In the genomic region with DNA sequence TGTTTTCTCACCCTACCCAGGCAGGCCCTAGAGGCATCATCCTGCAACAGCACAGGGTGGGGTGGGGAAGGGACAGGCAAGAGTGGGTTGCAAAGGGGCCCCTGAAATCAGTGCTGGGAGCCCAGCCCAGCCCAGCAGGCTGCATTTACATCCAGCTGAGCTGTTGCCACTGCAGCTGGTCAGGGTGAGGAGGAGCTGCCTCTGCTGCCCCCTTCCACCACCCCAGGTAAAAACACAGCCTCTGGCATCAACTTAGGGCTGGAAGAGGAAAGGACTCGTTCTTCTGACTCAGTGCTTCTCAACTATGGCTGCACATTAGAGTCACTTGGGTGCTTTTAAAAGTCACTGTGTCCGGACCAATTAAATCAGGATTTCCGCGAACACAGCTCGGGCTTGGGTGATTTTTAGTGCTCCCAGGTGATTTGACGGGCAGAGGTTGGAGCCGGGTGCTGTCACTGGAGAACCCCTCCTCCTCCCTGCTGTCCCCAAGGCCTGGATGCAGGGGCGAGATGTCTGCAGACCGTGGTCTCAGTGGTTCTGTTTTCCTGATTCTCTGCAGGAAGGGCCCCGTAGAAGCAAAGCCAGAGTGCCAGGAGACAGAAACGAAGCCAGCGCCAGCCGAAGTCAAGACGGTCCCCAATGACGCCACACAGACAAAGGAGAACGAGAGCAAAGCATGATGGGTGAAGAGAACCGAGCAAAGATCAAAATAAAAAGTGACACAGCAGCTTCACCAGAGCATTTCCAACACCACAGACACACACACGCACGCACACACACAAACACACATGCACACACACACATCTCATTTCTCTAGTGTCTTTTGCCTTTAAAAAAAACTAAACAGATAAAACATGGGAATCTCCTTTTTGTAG, we compare ENCODE assay signal across 10 cellular contexts. TPM values are rescaled to one million over a fixed set of nuclear protein-coding genes. Genes with fewer than 3 reads are reported as not detected.
DNase-seq lines count a peak whose midpoint lies in the region; ATAC-seq and TF ChIP-seq lines count a peak whose summit lies in the region.
"Had no signal": no experiment of that assay in that cellular context is flagged by ENCODE, and none has a peak within 500 bp of the region (broad histone marks: within the 10 kb centered on the region; RNA-seq: fewer than 3 reads in every experiment).

No MANE protein-coding gene starts in this region.

- peak; percentile 77 for TF ChIP-seq CTCF in endodermal cell (conservative IDR thresholded peaks at IDR 0.05)

- H3K4me1 Mint-ChIP-seq in endodermal cell = peaks cover 14% of the 10 kb centered on the region
- H3K4me1 Mint-ChIP-seq: nephron had no signal

- H3K27me3 Mint-ChIP-seq in endodermal cell (ENCODE audit: insufficient read depth) = peaks cover 8% of the 10 kb centered on the region

- H3K27me3 ChIP-seq in GM23248 (replicated peaks; ENCODE audit: insufficient read depth) (no peaks in the 10 kb centered on the region; the same call in 1 of the 2 replicates), endodermal cell (ENCODE audit: control insufficient read depth, insufficient read depth, low read length, poor library complexity, severe bottlenecking) (peaks cover 5% of the 10 kb centered on the region)
- H3K27me3 ChIP-seq: suprapubic skin had no signal

- H3K9me3 ChIP-seq in GM23248 (ENCODE audit: low read depth) (no peaks in the 10 kb centered on the region), endodermal cell (ENCODE audit: control insufficient read depth, low read length) (no peaks in the 10 kb centered on the region)
- H3K9me3 ChIP-seq: suprapubic skin had no signal

- no peak overlapping the region for H3K9ac ChIP-seq in GM23248
- no peak overlapping the region for H3K9ac ChIP-seq in endodermal cell (ENCODE audit: extremely low read depth, low read length, poor library complexity, severe bottlenecking)

- H3K9me2 ChIP-seq in GM23248 (ENCODE audit: insufficient read depth) = no peaks in the 10 kb centered on the region

- no peak for ATAC-seq in GM21723 (IDR thresholded peaks at IDR 0.05; ENCODE audit: unreplicated experiment)

- no peaks in the 10 kb centered on the region for H3K36me3 ChIP-seq in GM23248 (ENCODE audit: low read depth)
- H3K36me3 ChIP-seq in endodermal cell (ENCODE audit: control insufficient read depth, insufficient read depth, low read length) = no peaks in the 10 kb centered on the region
- H3K36me3 ChIP-seq: suprapubic skin had no signal

- no peak overlapping the region for H3K27ac ChIP-seq in GM23248
- H3K27ac ChIP-seq in endodermal cell (ENCODE audit: low read depth, low read length) = no peak overlapping the region
- H3K27ac ChIP-seq: suprapubic skin had no signal

- in situ Hi-C loops in GM23248 (cut with MboI) = no loop called here

- no peak overlapping the region for H3K4me3 ChIP-seq in GM23248
- no peak overlapping the region for H3K4me3 ChIP-seq in endodermal cell (ENCODE audit: low read length)
- H3K4me3 ChIP-seq: suprapubic skin had no signal

- H3K4me3 Mint-ChIP-seq in endodermal cell = no peak overlapping the region
- H3K4me3 Mint-ChIP-seq: nephron had no signal

- no peaks in the 10 kb centered on the region for H3K9me3 Mint-ChIP-seq in endodermal cell
- H3K9me3 Mint-ChIP-seq: nephron had no signal

- H3K4me2 ChIP-seq in GM23248 (ENCODE audit: unreplicated experiment) = no peak overlapping the region

- WGBS in GM23248 (ENCODE audit: low coverage in 1 of 2, low lambda C conversion rate in 2 of 2, missing lambda C conversion rate in 2 of 2), 2 experiments = 81 to 87% methylated on average over 19 of the region's 19 CpGs
- WGBS in endodermal cell (ENCODE audit: insufficient coverage in 1 of 2, insufficient read length in 1 of 2), 2 experiments = 92% methylated on average over 16 to 19 of the region's 19 CpGs

- no peaks in the 10 kb centered on the region for H3K79me2 ChIP-seq in GM23248 (ENCODE audit: insufficient read depth)

- peak; percentile 33 for DNase-seq in GM23248
- DNase-seq in NCI-H69 (lab: John Stamatoyannopoulos, UW) = peak; percentile 76
- DNase-seq in endodermal cell = peak; percentile 85
- peak in 29 of 56 donors; percentile 21 to 58 (median 32) for DNase-seq in nucleus accumbens (lab: John Stamatoyannopoulos, UW)
- DNase-seq in cerebellum (ENCODE audit: low spot score) = no peak
- DNase-seq in NCI-H2171 treated with DMSO at 0.1 percent for 48 hours (lab: John Stamatoyannopoulos, UW) = no peak
- DNase-seq: stimulated activated CD4-positive, alpha-beta T cell treated with anti-CD3 and anti-CD28 coated beads, Interleukin-2, amount 100 ng/mL, for 48 hours had no signal

- H2AFZ ChIP-seq in GM23248 = no peak overlapping the region

- no peaks in the 10 kb centered on the region for H3K36me3 Mint-ChIP-seq in endodermal cell (ENCODE audit: low read depth)

- H3F3A ChIP-seq in GM23248 (ENCODE audit: insufficient read depth) = no peaks in the 10 kb centered on the region

- no peaks in the 10 kb centered on the region for H4K20me1 ChIP-seq in GM23248 (ENCODE audit: insufficient read depth)

- H3K4me1 ChIP-seq in GM23248 (ENCODE audit: insufficient read depth) (no peaks in the 10 kb centered on the region), endodermal cell (ENCODE audit: control insufficient read depth, insufficient read depth, low read length) (peaks cover 11% of the 10 kb centered on the region)
- H3K4me1 ChIP-seq: suprapubic skin had no signal

- H3K27ac Mint-ChIP-seq in endodermal cell = no peak overlapping the region
- H3K27ac Mint-ChIP-seq: nephron had no signal

RNA-seq across cellular contexts. Expression of gene TTC12, which starts 39.4 kb away (rescaled TPM):
- 6.3 and 6.7 TPM in 2 replicates for total RNA-seq in GM23248 (2014; rRNA removed; shearing (Covaris generic))
- polyA plus RNA-seq in GM23248 (2016; fragmentation: Nextera tagmentation; extraction: Ambion mirVana) = 4.4 and 7.7 TPM in 2 replicates
- total RNA-seq in endodermal cell = 10 to 100 TPM; 19.5 to 26.7 TPM
- polyA plus RNA-seq in endodermal cell (2013, experiment 1 of 2) = 10.1 TPM
- 12.0 TPM for polyA plus RNA-seq in endodermal cell (2013, experiment 2 of 2)
- total RNA-seq in cerebellum = 7.9 TPM

Comparison
In these comparisons a context has a peak if more than half of its experiments do, and no peak if none do; other contexts are left out.
1. DNase-seq: peak in GM23248 (single experiment), NCI-H69 (single experiment), endodermal cell (single experiment) and nucleus accumbens (29 of 56); none in cerebellum (single experiment) and NCI-H2171 treated with DMSO at 0.1 percent for 48 hours (single experiment).